ENCODE assay signal across 13 cellular contexts in the genomic region with DNA sequence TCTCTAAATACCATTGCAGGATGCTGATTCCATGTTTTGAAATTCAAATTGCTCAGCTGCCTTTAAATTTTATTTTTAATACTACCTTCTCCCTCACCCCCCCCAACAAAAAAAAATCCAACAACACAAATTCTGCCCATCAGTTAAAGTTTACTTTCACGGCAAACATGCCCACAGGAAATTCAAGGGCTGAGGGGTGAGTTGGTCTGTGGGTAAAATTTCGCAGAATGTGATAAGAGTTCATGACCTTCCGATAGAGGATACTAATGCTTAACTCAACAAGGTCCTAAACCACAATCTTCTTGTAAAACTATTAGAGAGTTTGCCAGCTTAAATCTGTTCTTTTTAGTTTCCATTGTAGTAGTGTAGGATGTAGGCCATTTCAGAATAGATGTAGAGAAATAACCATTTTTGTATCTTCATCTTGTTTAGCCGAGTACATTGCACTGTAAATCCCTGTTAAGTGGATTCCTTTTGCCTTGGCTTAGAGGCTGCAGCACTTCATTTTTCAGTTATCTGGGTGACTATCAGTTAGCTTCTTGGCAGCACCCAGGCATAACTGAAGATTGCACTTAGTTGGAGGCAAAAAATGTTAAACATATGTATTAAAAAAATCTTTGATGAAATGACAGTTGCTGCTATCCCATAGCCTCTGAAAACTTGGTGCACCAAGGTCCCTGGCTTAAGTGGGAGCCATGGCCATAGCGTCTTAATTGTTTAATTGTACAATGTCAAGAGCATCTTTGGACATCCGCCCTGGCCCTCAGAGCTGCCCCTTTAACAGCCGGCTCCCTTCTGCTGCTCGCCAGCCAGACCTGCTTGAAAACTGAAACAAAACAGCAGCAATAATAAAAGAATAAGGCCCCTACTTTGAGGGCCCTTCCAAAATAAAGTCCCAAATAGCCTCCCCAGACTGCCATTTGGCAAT.
DNase-seq lines count a peak whose midpoint lies in the region; ATAC-seq and TF ChIP-seq lines count a peak whose summit lies in the region.
"Had no signal": no experiment of that assay in that cellular context is flagged by ENCODE, and none has a peak within 500 bp of the region (broad histone marks: within the 10 kb centered on the region; RNA-seq: fewer than 3 reads in every experiment).

No MANE protein-coding gene starts in this region.

- intact Hi-C loops in CD4-positive, alpha-beta memory T cell (cut with micrococcal nuclease): no loop called here
- intact Hi-C loops in naive thymus-derived CD4-positive, alpha-beta T cell (cut with micrococcal nuclease): no loop called here

- H3K9me3 Mint-ChIP-seq in CD4-positive, alpha-beta memory T cell: peaks cover 0 to 3% (median 0%) of the 10 kb centered on the region in 8 donors
- H3K9me3 Mint-ChIP-seq in naive thymus-derived CD4-positive, alpha-beta T cell: peaks cover 0 to 4% (median 0%) of the 10 kb centered on the region in 11 donors
- H3K9me3 Mint-ChIP-seq: memory B cell had no signal

- H3K36me3 Mint-ChIP-seq in CD4-positive, alpha-beta memory T cell: peaks cover 0 to 4% of the 10 kb centered on the region in 2 donors
- H3K36me3 Mint-ChIP-seq in naive thymus-derived CD4-positive, alpha-beta T cell: peaks cover 0 to 6% (median 0%) of the 10 kb centered on the region in 5 donors
- H3K36me3 Mint-ChIP-seq: memory B cell had no signal

- POLR2A ChIA-PET in CD4-positive, alpha-beta memory T cell (lab: Charles Lee; ENCODE audit: partially characterized antibody): no interaction called here
- POLR2A ChIA-PET in naive thymus-derived CD4-positive, alpha-beta T cell (lab: Charles Lee): no interaction called here
- POLR2A ChIA-PET in HEK293T (lab: Yijun Ruan, JAX): no interaction called here

- peaks cover 22 to 79% (median 28%) of the 10 kb centered on the region in 4 donors for H3K4me1 Mint-ChIP-seq in CD4-positive, alpha-beta memory T cell
- peaks cover 19 to 76% (median 27%) of the 10 kb centered on the region in 7 donors for H3K4me1 Mint-ChIP-seq in naive thymus-derived CD4-positive, alpha-beta T cell

- no peaks in the 10 kb centered on the region for H3K9me3 ChIP-seq in CD4-positive, alpha-beta memory T cell (ENCODE audit: control insufficient read depth in 1 of 2, low read length in 2 of 2)
- H3K9me3 ChIP-seq in naive thymus-derived CD4-positive, alpha-beta T cell (ENCODE audit: control insufficient read depth in 2 of 3, low read length in 3 of 3): no peaks in the 10 kb centered on the region

- H3K36me3 ChIP-seq in CD4-positive, alpha-beta memory T cell (ENCODE audit: insufficient read depth, low read length): no peaks in the 10 kb centered on the region
- H3K36me3 ChIP-seq in naive thymus-derived CD4-positive, alpha-beta T cell (ENCODE audit: control insufficient read depth in 2 of 3, insufficient read depth in 3 of 3, low read length in 3 of 3): no peaks in the 10 kb centered on the region

- DNase-seq in CD4-positive, alpha-beta memory T cell: peak in 1 of 5 donors; percentile 6
- DNase-seq in M059J (ENCODE audit: low read depth) (peak; percentile 14), cerebellar cortex (ENCODE audit: low spot score) (peak; percentile 74), HEK293T (ENCODE audit: extremely low spot score) (no peak), occipital lobe (lab: John Stamatoyannopoulos, UW) (no peak)
- no peak for DNase-seq in naive thymus-derived CD4-positive, alpha-beta T cell
- DNase-seq: activated CD4-positive, CD25-positive, alpha-beta regulatory T cell treated with anti-CD3 and anti-CD28 coated beads, Interleukin-2, amount 50 U/mL, for 72 hours; dermis blood vessel endothelial cell; HCEC 1CT had no signal

- H3K4me3 ChIP-seq in CD4-positive, alpha-beta memory T cell (ENCODE audit: low read length in 2 of 2): no peak overlapping the region
- no peak overlapping the region for H3K4me3 ChIP-seq in naive thymus-derived CD4-positive, alpha-beta T cell (ENCODE audit: low read length)
- H3K4me3 ChIP-seq: SJSA1 had no signal

- CTCF ChIA-PET in CD4-positive, alpha-beta memory T cell (lab: Charles Lee; ENCODE audit: partially characterized antibody): no interaction called here
- CTCF ChIA-PET in naive thymus-derived CD4-positive, alpha-beta T cell (lab: Charles Lee): no interaction called here
- CTCF ChIA-PET in HEK293T (lab: Yijun Ruan, JAX): interaction anchor here (1.3 kb wide), 1 partner anchor 163 kb away, joined by 3 read pairs; a partner anchor contains a TSS

- H3K4me3 Mint-ChIP-seq in CD4-positive, alpha-beta memory T cell: peak overlapping the region in 7 of 8 donors; percentile 18 to 89 (median 74)
- H3K4me3 Mint-ChIP-seq in naive thymus-derived CD4-positive, alpha-beta T cell: peak overlapping the region in 5 of 10 donors; percentile 35 to 91 (median 80)

- H3K4me1 ChIP-seq in CD4-positive, alpha-beta memory T cell (ENCODE audit: insufficient read depth, low read length): peaks cover 16% of the 10 kb centered on the region
- H3K4me1 ChIP-seq in naive thymus-derived CD4-positive, alpha-beta T cell (ENCODE audit: control insufficient read depth in 2 of 2, insufficient read depth in 2 of 2, low read length in 2 of 2): peaks cover 0 to 4% of the 10 kb centered on the region in 2 donors

- H3K27ac Mint-ChIP-seq in CD4-positive, alpha-beta memory T cell: peak overlapping the region in 2 of 7 donors; percentile 55 to 62
- peak overlapping the region in 1 of 9 donors; percentile 21 for H3K27ac Mint-ChIP-seq in naive thymus-derived CD4-positive, alpha-beta T cell
- H3K27ac Mint-ChIP-seq: memory B cell had no signal

- ATAC-seq in naive thymus-derived CD4-positive, alpha-beta T cell: peak; percentile 29
- ATAC-seq in GM19452 (IDR thresholded peaks at IDR 0.05; ENCODE audit: unreplicated experiment): no peak
- ATAC-seq in HG03025 (IDR thresholded peaks at IDR 0.05; ENCODE audit: low FRiP score, unreplicated experiment): no peak

- H3K27me3 ChIP-seq in CD4-positive, alpha-beta memory T cell (ENCODE audit: insufficient read depth, low read length): peaks cover 25% of the 10 kb centered on the region
- peaks cover 0 to 4% of the 10 kb centered on the region in 2 donors for H3K27me3 ChIP-seq in naive thymus-derived CD4-positive, alpha-beta T cell (ENCODE audit: control insufficient read depth in 2 of 2, insufficient read depth in 2 of 2, low read length in 2 of 2)
- H3K27me3 ChIP-seq: SJSA1 had no signal

- no peak overlapping the region for H3K27ac ChIP-seq in CD4-positive, alpha-beta memory T cell (ENCODE audit: low read depth, low read length)
- H3K27ac ChIP-seq in naive thymus-derived CD4-positive, alpha-beta T cell (ENCODE audit: low read depth, low read length): no peak overlapping the region
- H3K27ac ChIP-seq: SJSA1 had no signal

- H3K27me3 Mint-ChIP-seq in CD4-positive, alpha-beta memory T cell: peaks cover 28 to 29% of the 10 kb centered on the region in 2 donors
- peaks cover 29 to 69% (median 58%) of the 10 kb centered on the region in 5 donors for H3K27me3 Mint-ChIP-seq in naive thymus-derived CD4-positive, alpha-beta T cell

TF ChIP-seq in HEK293T, 16 proteins besides CTCF, POLR2A, EP300 and RAD21:
- TF ChIP-seq SUZ12 (IDR thresholded peaks at IDR 0.05) (no peak), ARNT (IDR thresholded peaks at IDR 0.05) (no peak), TARDBP (IDR thresholded peaks at IDR 0.05) (no peak), NFRKB (IDR thresholded peaks at IDR 0.05) (no peak), CTBP1 (IDR thresholded peaks at IDR 0.05; ENCODE audit: borderline replicate concordance) (no peak), FOXM1 (IDR thresholded peaks at IDR 0.05; ENCODE audit: borderline replicate concordance) (no peak), ELF4 (IDR thresholded peaks at IDR 0.05) (no peak), L3MBTL2 (conservative IDR thresholded peaks at IDR 0.05) (no peak), ZNF384 (IDR thresholded peaks at IDR 0.05) (no peak), FOXK2 (IDR thresholded peaks at IDR 0.05) (no peak), FOXA1 (IDR thresholded peaks at IDR 0.05) (no peak), HDGF (IDR thresholded peaks at IDR 0.05; ENCODE audit: borderline replicate concordance) (no peak), SP1 (IDR thresholded peaks at IDR 0.05) (no peak)
- TF ChIP-seq, protein P1, sequence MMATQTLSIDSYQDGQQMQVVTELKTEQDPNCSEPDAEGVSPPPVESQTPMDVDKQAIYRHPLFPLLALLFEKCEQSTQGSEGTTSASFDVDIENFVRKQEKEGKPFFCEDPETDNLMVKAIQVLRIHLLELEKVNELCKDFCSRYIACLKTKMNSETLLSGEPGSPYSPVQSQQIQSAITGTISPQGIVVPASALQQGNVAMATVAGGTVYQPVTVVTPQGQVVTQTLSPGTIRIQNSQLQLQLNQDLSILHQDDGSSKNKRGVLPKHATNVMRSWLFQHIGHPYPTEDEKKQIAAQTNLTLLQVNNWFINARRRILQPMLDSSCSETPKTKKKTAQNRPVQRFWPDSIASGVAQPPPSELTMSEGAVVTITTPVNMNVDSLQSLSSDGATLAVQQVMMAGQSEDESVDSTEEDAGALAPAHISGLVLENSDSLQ (IDR thresholded peaks at IDR 0.05): no peak

Comparison
In these comparisons a context has a peak if more than half of its experiments do, and no peak if none do; other contexts are left out.
1. DNase-seq: peak in M059J (single experiment) and cerebellar cortex (single experiment); none in naive thymus-derived CD4-positive, alpha-beta T cell (0 of 9), HEK293T (single experiment) and occipital lobe (single experiment).